ENCODE assay signal across 14 cellular contexts in genomic region chr2:2189112-2189398, GRCh38.
"Had no signal": no experiment of that assay in that cellular context is flagged by ENCODE, and none has a peak within 500 bp of the region (broad histone marks: within the 10 kb centered on the region; RNA-seq: fewer than 3 reads in every experiment).

No MANE protein-coding gene starts in this region.

- H3K4me1 ChIP-seq: breast epithelium, spleen, upper lobe of left lung had no signal

- DNase-seq: activated CD4-positive, CD25-positive, alpha-beta regulatory T cell treated with anti-CD3 and anti-CD28 coated beads, Interleukin-2, amount 50 U/mL, for 72 hours; activated T-cell treated with anti-CD3 and anti-CD28 coated beads, Interleukin-2, amount 50 U/mL, for 1 hour; cortex of kidney; erythroblast; foreskin melanocyte; left ventricle myocardium inferior; naive thymus-derived CD8-positive, alpha-beta T cell; spleen; stimulated activated CD4-positive, alpha-beta T cell treated with anti-CD3 and anti-CD28 coated beads, Interleukin-4, amount 100 ng/mL, for 24 hours; stimulated activated naive CD4-positive, alpha-beta T cell treated with Interleukin-2 at 50 U/mL for 16 hours; T-helper 1 cell; WERI-Rb-1 had no signal

- H3K27me3 ChIP-seq: breast epithelium, upper lobe of left lung had no signal

- H3K27ac ChIP-seq: breast epithelium, left ventricle myocardium inferior, spleen, upper lobe of left lung, WERI-Rb-1 had no signal

- H3K4me3 ChIP-seq: left ventricle myocardium inferior, spleen, upper lobe of left lung had no signal

- H3K36me3 ChIP-seq: breast epithelium, left ventricle myocardium inferior, spleen, upper lobe of left lung, WERI-Rb-1 had no signal

- H3K9me3 ChIP-seq: breast epithelium, left ventricle myocardium inferior, upper lobe of left lung had no signal
